ENCODE assay signal across 8 cellular contexts in genomic region chr13:80340643-80341097, GRCh38. TPM values are rescaled to one million over a fixed set of nuclear protein-coding genes. Genes with fewer than 3 reads are reported as not detected.
DNase-seq lines count a peak whose midpoint lies in the region; ATAC-seq, FAIRE-seq and TF ChIP-seq lines count a peak whose summit lies in the region.

No MANE protein-coding gene starts in this region.

- H4K20me1 ChIP-seq in BLaER1 = peaks cover 48% of the 10 kb centered on the region

- peaks cover 20% of the 10 kb centered on the region for H3K36me3 ChIP-seq in BLaER1
- H3K36me3 ChIP-seq in psoas muscle (ENCODE audit: insufficient read depth in 1 of 2, low read depth in 1 of 2) = peaks cover 4 to 21% of the 10 kb centered on the region in 2 donors

- H3K9me3 Mint-ChIP-seq in T-cell = no peaks in the 10 kb centered on the region

- no peak for FAIRE-seq in RCC 7860 (lab: Jason Lieb, UNC)

- H3K4me1 Mint-ChIP-seq in T-cell = peaks cover 18 to 23% (median 22%) of the 10 kb centered on the region in 3 donors

- H3K4me2 ChIP-seq in BLaER1 = peak overlapping the region; percentile 94

- CTCF ChIA-PET in T-cell (lab: Charles Lee) = interaction anchor here (0.5 to 0.6 kb wide), 2 partner anchors 55 to 99 kb away, joined by 4 to 7 read pairs; no protein-coding TSS in a partner anchor

- intact Hi-C loops in psoas muscle (cut with DNase I) = loop anchor here in 1 of 2 donors (5.0 kb wide), 4 partner anchors 563 to 678 kb away; no protein-coding TSS in a partner anchor

- H3K9ac ChIP-seq in BLaER1 = peak overlapping the region; percentile 98

- DNase-seq in T-cell (peak in 1 of 34 experiments; percentile 2), fibroblast of villous mesenchyme (ENCODE audit: low read depth) (peak; percentile 72), psoas muscle (no peak), RCC 7860 (ENCODE audit: low spot score) (no peak)
- no peak for DNase-seq in NK-92 treated with Interleukin-12 subunit alpha and Interleukin-12 subunit beta, amount 100 ng/mL, for 24 hours (lab: John Stamatoyannopoulos, UW)

- H3K27ac ChIP-seq in BLaER1 = peak overlapping the region; percentile 96
- H3K27ac ChIP-seq in psoas muscle = peak overlapping the region; percentile 99

- H3K4me3 ChIP-seq in BLaER1 = peak overlapping the region; percentile 97
- peak overlapping the region; percentile 88 for H3K4me3 ChIP-seq in fibroblast of villous mesenchyme (ENCODE audit: low read depth, low read length)
- H3K4me3 ChIP-seq in psoas muscle = peak overlapping the region; percentile 98

- ATAC-seq in GM18907 (IDR thresholded peaks at IDR 0.05; ENCODE audit: unreplicated experiment) = peak; percentile 7
- peak; percentile 34 for ATAC-seq in HG03342 (IDR thresholded peaks at IDR 0.05; ENCODE audit: unreplicated experiment)
- peak; percentile 29 to 39 (median 36) for ATAC-seq in T-cell (replicated peaks in 1 of 4)
- peak in 1 of 4 donors; percentile 43 for ATAC-seq in psoas muscle

- POLR2A ChIA-PET in T-cell (lab: Charles Lee) = no interaction called here

- no peak for TF ChIP-seq CTCF in fibroblast of villous mesenchyme (IDR thresholded peaks at IDR 0.05; ENCODE audit: insufficient read depth, low read depth, low read length)
- no peak for TF ChIP-seq CTCF in psoas muscle (IDR thresholded peaks at IDR 0.05)

- peak overlapping the region in 1 of 3 donors; percentile 21 for H3K4me3 Mint-ChIP-seq in T-cell

- no peaks in the 10 kb centered on the region for H3K27me3 ChIP-seq in BLaER1
- H3K27me3 ChIP-seq in psoas muscle (ENCODE audit: insufficient read depth in 3 of 3, low read length in 2 of 3) = no peaks in the 10 kb centered on the region

- H3K27me3 Mint-ChIP-seq in T-cell = peaks cover 37 to 40% of the 10 kb centered on the region in 2 donors

- no peaks in the 10 kb centered on the region for H3K36me3 Mint-ChIP-seq in T-cell

- H3K4me1 ChIP-seq in BLaER1 = peaks cover 44% of the 10 kb centered on the region
- H3K4me1 ChIP-seq in psoas muscle = peaks cover 32% of the 10 kb centered on the region

- WGBS in psoas muscle, 3 donors = 0 to 1% (median 0%) methylated on average over 42 to 44 of the region's 44 CpGs

- H3K27ac Mint-ChIP-seq in T-cell = no peak overlapping the region

- no peaks in the 10 kb centered on the region for H3K9me3 ChIP-seq in BLaER1
- no peaks in the 10 kb centered on the region for H3K9me3 ChIP-seq in psoas muscle

RNA-seq across cellular contexts. Expression of gene SPRY2, which starts 0.3 kb away (rescaled TPM):
- 1 to 10 TPM in 1 of 5 donors, under 1 TPM in 4; 0.33 to 1.2 (median 0.55) TPM for total RNA-seq in T-cell
- total RNA-seq in fibroblast of villous mesenchyme = 15.8 and 16.0 TPM in 2 replicates
- 10 to 100 TPM; 25.2 to 46.8 (median 29.3) TPM for total RNA-seq in psoas muscle
- polyA plus RNA-seq in psoas muscle = 100 to 1,000 TPM in 1 of 3 donors, 10 to 100 TPM in 2; 15.2 to 171 (median 21.0) TPM
